Comparison of ENCODE assay signal across 1 cellular context in genomic region chr1:236089046-236089773, GRCh38.
TF ChIP-seq lines count a peak whose summit lies in the region.

No MANE protein-coding gene starts in this region.

TF ChIP-seq in GM23338, 12 proteins besides CTCF, POLR2A, EP300 and RAD21 (continued from another document):
- TF ChIP-seq, protein P1, sequence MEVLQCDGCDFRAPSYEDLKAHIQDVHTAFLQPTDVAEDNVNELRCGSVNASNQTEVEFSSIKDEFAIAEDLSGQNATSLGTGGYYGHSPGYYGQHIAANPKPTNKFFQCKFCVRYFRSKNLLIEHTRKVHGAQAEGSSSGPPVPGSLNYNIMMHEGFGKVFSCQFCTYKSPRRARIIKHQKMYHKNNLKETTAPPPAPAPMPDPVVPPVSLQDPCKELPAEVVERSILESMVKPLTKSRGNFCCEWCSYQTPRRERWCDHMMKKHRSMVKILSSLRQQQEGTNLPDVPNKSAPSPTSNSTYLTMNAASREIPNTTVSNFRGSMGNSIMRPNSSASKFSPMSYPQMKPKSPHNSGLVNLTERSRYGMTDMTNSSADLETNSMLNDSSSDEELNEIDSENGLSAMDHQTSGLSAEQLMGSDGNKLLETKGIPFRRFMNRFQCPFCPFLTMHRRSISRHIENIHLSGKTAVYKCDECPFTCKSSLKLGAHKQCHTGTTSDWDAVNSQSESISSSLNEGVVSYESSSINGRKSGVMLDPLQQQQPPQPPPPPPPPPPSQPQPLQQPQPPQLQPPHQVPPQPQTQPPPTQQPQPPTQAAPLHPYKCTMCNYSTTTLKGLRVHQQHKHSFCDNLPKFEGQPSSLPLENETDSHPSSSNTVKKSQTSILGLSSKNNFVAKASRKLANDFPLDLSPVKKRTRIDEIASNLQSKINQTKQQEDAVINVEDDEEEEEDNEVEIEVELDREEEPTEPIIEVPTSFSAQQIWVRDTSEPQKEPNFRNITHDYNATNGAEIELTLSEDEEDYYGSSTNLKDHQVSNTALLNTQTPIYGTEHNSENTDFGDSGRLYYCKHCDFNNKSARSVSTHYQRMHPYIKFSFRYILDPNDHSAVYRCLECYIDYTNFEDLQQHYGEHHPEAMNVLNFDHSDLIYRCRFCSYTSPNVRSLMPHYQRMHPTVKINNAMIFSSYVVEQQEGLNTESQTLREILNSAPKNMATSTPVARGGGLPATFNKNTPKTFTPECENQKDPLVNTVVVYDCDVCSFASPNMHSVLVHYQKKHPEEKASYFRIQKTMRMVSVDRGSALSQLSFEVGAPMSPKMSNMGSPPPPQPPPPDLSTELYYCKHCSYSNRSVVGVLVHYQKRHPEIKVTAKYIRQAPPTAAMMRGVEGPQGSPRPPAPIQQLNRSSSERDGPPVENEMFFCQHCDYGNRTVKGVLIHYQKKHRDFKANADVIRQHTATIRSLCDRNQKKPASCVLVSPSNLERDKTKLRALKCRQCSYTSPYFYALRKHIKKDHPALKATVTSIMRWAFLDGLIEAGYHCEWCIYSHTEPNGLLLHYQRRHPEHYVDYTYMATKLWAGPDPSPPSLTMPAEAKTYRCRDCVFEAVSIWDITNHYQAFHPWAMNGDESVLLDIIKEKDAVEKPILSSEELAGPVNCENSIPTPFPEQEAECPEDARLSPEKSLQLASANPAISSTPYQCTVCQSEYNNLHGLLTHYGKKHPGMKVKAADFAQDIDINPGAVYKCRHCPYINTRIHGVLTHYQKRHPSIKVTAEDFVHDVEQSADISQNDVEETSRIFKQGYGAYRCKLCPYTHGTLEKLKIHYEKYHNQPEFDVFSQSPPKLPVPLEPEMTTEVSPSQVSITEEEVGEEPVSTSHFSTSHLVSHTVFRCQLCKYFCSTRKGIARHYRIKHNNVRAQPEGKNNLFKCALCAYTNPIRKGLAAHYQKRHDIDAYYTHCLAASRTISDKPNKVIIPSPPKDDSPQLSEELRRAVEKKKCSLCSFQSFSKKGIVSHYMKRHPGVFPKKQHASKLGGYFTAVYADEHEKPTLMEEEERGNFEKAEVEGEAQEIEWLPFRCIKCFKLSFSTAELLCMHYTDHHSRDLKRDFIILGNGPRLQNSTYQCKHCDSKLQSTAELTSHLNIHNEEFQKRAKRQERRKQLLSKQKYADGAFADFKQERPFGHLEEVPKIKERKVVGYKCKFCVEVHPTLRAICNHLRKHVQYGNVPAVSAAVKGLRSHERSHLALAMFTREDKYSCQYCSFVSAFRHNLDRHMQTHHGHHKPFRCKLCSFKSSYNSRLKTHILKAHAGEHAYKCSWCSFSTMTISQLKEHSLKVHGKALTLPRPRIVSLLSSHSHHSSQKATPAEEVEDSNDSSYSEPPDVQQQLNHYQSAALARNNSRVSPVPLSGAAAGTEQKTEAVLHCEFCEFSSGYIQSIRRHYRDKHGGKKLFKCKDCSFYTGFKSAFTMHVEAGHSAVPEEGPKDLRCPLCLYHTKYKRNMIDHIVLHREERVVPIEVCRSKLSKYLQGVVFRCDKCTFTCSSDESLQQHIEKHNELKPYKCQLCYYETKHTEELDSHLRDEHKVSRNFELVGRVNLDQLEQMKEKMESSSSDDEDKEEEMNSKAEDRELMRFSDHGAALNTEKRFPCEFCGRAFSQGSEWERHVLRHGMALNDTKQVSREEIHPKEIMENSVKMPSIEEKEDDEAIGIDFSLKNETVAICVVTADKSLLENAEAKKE (CRISPR knock-in tag; IDR thresholded peaks at IDR 0.05), result no peak
- TF ChIP-seq NANOG (IDR thresholded peaks at IDR 0.05; ENCODE audit: borderline replicate concordance), result no peak
- TF ChIP-seq EZH2 (IDR thresholded peaks at IDR 0.05; ENCODE audit: low read depth, unreplicated experiment), result no peak
- TF ChIP-seq, protein P2, sequence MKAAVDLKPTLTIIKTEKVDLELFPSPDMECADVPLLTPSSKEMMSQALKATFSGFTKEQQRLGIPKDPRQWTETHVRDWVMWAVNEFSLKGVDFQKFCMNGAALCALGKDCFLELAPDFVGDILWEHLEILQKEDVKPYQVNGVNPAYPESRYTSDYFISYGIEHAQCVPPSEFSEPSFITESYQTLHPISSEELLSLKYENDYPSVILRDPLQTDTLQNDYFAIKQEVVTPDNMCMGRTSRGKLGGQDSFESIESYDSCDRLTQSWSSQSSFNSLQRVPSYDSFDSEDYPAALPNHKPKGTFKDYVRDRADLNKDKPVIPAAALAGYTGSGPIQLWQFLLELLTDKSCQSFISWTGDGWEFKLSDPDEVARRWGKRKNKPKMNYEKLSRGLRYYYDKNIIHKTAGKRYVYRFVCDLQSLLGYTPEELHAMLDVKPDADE (IDR thresholded peaks at IDR 0.05), result no peak
- no peak for TF ChIP-seq POLR2AphosphoS5 (IDR thresholded peaks at IDR 0.05; ENCODE audit: low read depth)
- TF ChIP-seq, protein P3, sequence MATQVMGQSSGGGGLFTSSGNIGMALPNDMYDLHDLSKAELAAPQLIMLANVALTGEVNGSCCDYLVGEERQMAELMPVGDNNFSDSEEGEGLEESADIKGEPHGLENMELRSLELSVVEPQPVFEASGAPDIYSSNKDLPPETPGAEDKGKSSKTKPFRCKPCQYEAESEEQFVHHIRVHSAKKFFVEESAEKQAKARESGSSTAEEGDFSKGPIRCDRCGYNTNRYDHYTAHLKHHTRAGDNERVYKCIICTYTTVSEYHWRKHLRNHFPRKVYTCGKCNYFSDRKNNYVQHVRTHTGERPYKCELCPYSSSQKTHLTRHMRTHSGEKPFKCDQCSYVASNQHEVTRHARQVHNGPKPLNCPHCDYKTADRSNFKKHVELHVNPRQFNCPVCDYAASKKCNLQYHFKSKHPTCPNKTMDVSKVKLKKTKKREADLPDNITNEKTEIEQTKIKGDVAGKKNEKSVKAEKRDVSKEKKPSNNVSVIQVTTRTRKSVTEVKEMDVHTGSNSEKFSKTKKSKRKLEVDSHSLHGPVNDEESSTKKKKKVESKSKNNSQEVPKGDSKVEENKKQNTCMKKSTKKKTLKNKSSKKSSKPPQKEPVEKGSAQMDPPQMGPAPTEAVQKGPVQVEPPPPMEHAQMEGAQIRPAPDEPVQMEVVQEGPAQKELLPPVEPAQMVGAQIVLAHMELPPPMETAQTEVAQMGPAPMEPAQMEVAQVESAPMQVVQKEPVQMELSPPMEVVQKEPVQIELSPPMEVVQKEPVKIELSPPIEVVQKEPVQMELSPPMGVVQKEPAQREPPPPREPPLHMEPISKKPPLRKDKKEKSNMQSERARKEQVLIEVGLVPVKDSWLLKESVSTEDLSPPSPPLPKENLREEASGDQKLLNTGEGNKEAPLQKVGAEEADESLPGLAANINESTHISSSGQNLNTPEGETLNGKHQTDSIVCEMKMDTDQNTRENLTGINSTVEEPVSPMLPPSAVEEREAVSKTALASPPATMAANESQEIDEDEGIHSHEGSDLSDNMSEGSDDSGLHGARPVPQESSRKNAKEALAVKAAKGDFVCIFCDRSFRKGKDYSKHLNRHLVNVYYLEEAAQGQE (IDR thresholded peaks at IDR 0.05; ENCODE audit: unreplicated experiment), result no peak
- TF ChIP-seq JUNB (IDR thresholded peaks at IDR 0.05; ENCODE audit: unreplicated experiment), result no peak
- no peak for TF ChIP-seq ZNF114 (CRISPR knock-in tag; IDR thresholded peaks at IDR 0.05)
